21 cellular contexts compared by ENCODE assay signal in genomic region chr7:56483861-56484550, GRCh38.
"Had no signal": no experiment of that assay in that cellular context is flagged by ENCODE, and none has a peak within 500 bp of the region (broad histone marks: within the 10 kb centered on the region; RNA-seq: fewer than 3 reads in every experiment).

No MANE protein-coding gene starts in this region.

- H3K27ac ChIP-seq: HL-60, KMS-11, SJSA1 had no signal

- H3K27me3 ChIP-seq: SJSA1 had no signal

- H3K27ac Mint-ChIP-seq: IgD-negative memory B cell had no signal

- H3K4me2 ChIP-seq: KMS-11 had no signal

- H3K27me3 Mint-ChIP-seq: IgD-negative memory B cell had no signal

- H3K36me3 ChIP-seq: SJSA1 had no signal

- DNase-seq: Kasumi-1, MV-4-11, NCI-H1048, NCI-H1105, NCI-H1436 treated with DMSO at 0.1 percent for 48 hours, NCI-H1694, NCI-H187 treated with DMSO at 0.1 percent for 48 hours, NCI-H2029 treated with DMSO at 0.1 percent for 48 hours, NCI-H2171 treated with DMSO at 0.1 percent for 48 hours, NCI-H345, NCI-H446 treated with DMSO at 0.1 percent for 48 hours, NCI-H510A treated with DMSO at 0.1 percent for 48 hours, NCI-H526, NCI-H774, Right ventricle myocardium superior, SIG-M5 had no signal

- ATAC-seq: K562 had no signal

- H3K4me3 ChIP-seq: K562, SJSA1 had no signal

- H3K4me1 ChIP-seq: SJSA1 had no signal

- H3K9ac ChIP-seq: KMS-11 had no signal

- H3K9me3 ChIP-seq: SJSA1 had no signal
